In the genomic region with DNA sequence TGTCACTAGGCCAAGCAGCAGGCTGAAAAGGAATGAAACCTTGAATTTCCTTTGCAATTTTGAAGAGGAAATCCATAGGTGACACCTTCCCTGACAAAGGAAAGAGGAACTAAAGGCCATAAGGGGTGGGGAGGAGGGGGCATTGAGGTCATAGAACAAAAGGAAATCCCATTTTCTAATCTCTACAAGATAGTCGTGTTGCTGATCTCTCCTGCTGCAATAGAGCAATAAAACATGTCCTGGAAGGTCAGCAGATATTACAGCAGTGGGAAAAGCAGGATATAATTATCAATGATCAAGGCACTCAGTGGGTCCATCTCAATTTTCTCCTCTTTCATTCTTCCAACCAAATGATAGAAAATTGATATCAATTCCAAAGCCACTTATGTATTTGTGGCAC, we compare ENCODE assay signal across 25 cellular contexts.
"Had no signal": no experiment of that assay in that cellular context is flagged by ENCODE, and none has a peak within 500 bp of the region (broad histone marks: within the 10 kb centered on the region; RNA-seq: fewer than 3 reads in every experiment).

No MANE protein-coding gene starts in this region.

- H3K4me1 Mint-ChIP-seq: activated B cell treated with CpG ODN at 0.5 μM for 24 hours; activated CD4-positive, alpha-beta T cell treated with anti-CD3 and anti-CD28 coated beads for 36 hours; activated T-helper 17 cell treated with anti-CD3 and anti-CD28 coated beads, Interleukin-2, amount 50 U/mL, for 72 hours; stimulated activated memory B cell treated with anti-CD40 and anti-IgM and Interleukin-4, amounts not matched to agents 10 μg/mL and 1 μg/mL and 100 μg/mL, for 72 hours had no signal

- H2AFZ ChIP-seq: neural progenitor cell had no signal

- H3K9me3 Mint-ChIP-seq: activated B cell treated with CpG ODN at 0.5 μM for 24 hours; activated naive CD4-positive, alpha-beta T cell treated with anti-CD3 and anti-CD28 coated beads, Interleukin-2, amount 50 U/mL, for 72 hours; activated T-cell treated with anti-CD3 and anti-CD28 coated beads, Interleukin-2, amount 50 U/mL, for 24 hours; activated T-helper 17 cell treated with anti-CD3 and anti-CD28 coated beads, Interleukin-2, amount 50 U/mL, for 72 hours; neural progenitor cell; stimulated activated memory B cell treated with anti-CD40 and anti-IgM and Interleukin-4, amounts not matched to agents 10 μg/mL and 1 μg/mL and 100 μg/mL, for 72 hours had no signal

- H3K27ac ChIP-seq: esophagus muscularis mucosa, neural progenitor cell, stomach, transverse colon, vagina had no signal

- H3K9ac ChIP-seq: neural progenitor cell had no signal

- H3K4me2 ChIP-seq: neural progenitor cell, smooth muscle cell had no signal

- H3K9me3 ChIP-seq: esophagus muscularis mucosa, stomach, transverse colon, vagina had no signal

- H3K4me1 ChIP-seq: esophagus muscularis mucosa, neural progenitor cell, stomach, vagina had no signal

- H3K27ac Mint-ChIP-seq: activated B cell treated with CpG ODN at 0.5 μM for 24 hours; activated CD4-positive, alpha-beta T cell treated with anti-CD3 and anti-CD28 coated beads for 36 hours; activated T-cell treated with anti-CD3 and anti-CD28 coated beads, Interleukin-2, amount 50 U/mL, for 24 hours; activated T-helper 17 cell treated with anti-CD3 and anti-CD28 coated beads, Interleukin-2, amount 50 U/mL, for 72 hours; neural progenitor cell; stimulated activated memory B cell treated with anti-CD40 and anti-IgM and Interleukin-4, amounts not matched to agents 10 μg/mL and 1 μg/mL and 100 μg/mL, for 72 hours had no signal

- ATAC-seq: activated CD4-positive, alpha-beta T cell treated with anti-CD3 and anti-CD28 coated beads for 36 hours; activated naive CD4-positive, alpha-beta T cell treated with anti-CD3 and anti-CD28 coated beads, Interleukin-2, amount 50 U/mL, for 72 hours; activated T-helper 17 cell treated with anti-CD3 and anti-CD28 coated beads, Interleukin-2, amount 50 U/mL, for 72 hours; stimulated activated memory B cell treated with anti-CD40 and anti-IgM and Interleukin-4, amounts not matched to agents 10 μg/mL and 1 μg/mL and 100 μg/mL, for 72 hours had no signal

- H3K4me3 ChIP-seq: esophagus muscularis mucosa, neural progenitor cell, smooth muscle cell, stomach, transverse colon, vagina had no signal

- H3K36me3 Mint-ChIP-seq: activated naive CD4-positive, alpha-beta T cell treated with anti-CD3 and anti-CD28 coated beads, Interleukin-2, amount 50 U/mL, for 72 hours; brain; neural progenitor cell; stimulated activated memory B cell treated with anti-CD40 and anti-IgM and Interleukin-4, amounts not matched to agents 10 μg/mL and 1 μg/mL and 100 μg/mL, for 72 hours had no signal

- FAIRE-seq: frontal cortex, TTC549 had no signal

- DNase-seq: activated B cell treated with CpG ODN at 0.5 μM for 24 hours; activated CD4-positive, alpha-beta T cell treated with anti-CD3 and anti-CD28 coated beads for 36 hours; activated CD4-positive, alpha-beta T cell treated with anti-CD3 and anti-CD28 coated beads, Interleukin-2, amount 50 U/mL, for 4 hours; activated CD8-positive, alpha-beta memory T cell treated with anti-CD3 and anti-CD28 coated beads for 24 hours; activated CD8-positive, alpha-beta memory T cell treated with anti-CD3 and anti-CD28 coated beads, Interleukin-2, amount 50 U/mL, for 4 hours; activated T-cell treated with anti-CD3 and anti-CD28 coated beads, Interleukin-2, amount 50 U/mL, for 24 hours; aorta; dermis blood vessel endothelial cell; effector CD8-positive, alpha-beta T cell; glutamatergic neuron; hippocampal formation; kidney glomerular epithelial cell; stimulated activated CD4-positive, alpha-beta T cell treated with anti-CD3 and anti-CD28 coated beads, Interleukin-15, amount 100 ng/mL, for 24 hours; stomach; transverse colon had no signal

- H3K36me3 ChIP-seq: esophagus muscularis mucosa, neural progenitor cell, stomach, transverse colon, vagina had no signal

- H3K4me3 Mint-ChIP-seq: activated B cell treated with CpG ODN at 0.5 μM for 24 hours; activated CD4-positive, alpha-beta T cell treated with anti-CD3 and anti-CD28 coated beads for 36 hours; activated T-cell treated with anti-CD3 and anti-CD28 coated beads, Interleukin-2, amount 50 U/mL, for 24 hours; activated T-helper 17 cell treated with anti-CD3 and anti-CD28 coated beads, Interleukin-2, amount 50 U/mL, for 72 hours; neural progenitor cell; stimulated activated memory B cell treated with anti-CD40 and anti-IgM and Interleukin-4, amounts not matched to agents 10 μg/mL and 1 μg/mL and 100 μg/mL, for 72 hours had no signal

- H3K27me3 ChIP-seq: esophagus muscularis mucosa, neural progenitor cell, stomach, transverse colon, vagina had no signal
